ENCODE assay signal across 8 cellular contexts in genomic region chr14:22598099-22598895, GRCh38. TPM values are rescaled to one million over a fixed set of nuclear protein-coding genes. Genes with fewer than 3 reads are reported as not detected.
DNase-seq lines count a peak whose midpoint lies in the region; ATAC-seq and TF ChIP-seq lines count a peak whose summit lies in the region.

Gene ABHD4, plus strand, starts transcription at chr14:22598300. Its CDS starts 7 bp downstream, at chr14:22598307.

- H3K36me3 Mint-ChIP-seq in CD4-positive, alpha-beta memory T cell, result peaks cover 21 to 27% of the 10 kb centered on the region in 2 donors
- peaks cover 8% of the 10 kb centered on the region for H3K36me3 Mint-ChIP-seq in activated naive CD4-positive, alpha-beta T cell treated with anti-CD3 and anti-CD28 coated beads for 36 hours (ENCODE audit: low read depth)

- peak; percentile 81 to 97 for TF ChIP-seq POLR2A in thyroid gland (IDR thresholded peaks at IDR 0.05)

- no peaks in the 10 kb centered on the region for H3K27me3 ChIP-seq in CD4-positive, alpha-beta memory T cell (ENCODE audit: insufficient read depth, low read length)
- no peaks in the 10 kb centered on the region for H3K27me3 ChIP-seq in Panc1 (ENCODE audit: control insufficient read depth, insufficient read depth, low read length)
- H3K27me3 ChIP-seq in neural cell (ENCODE audit: insufficient read depth, low read depth, low read length), result peaks cover 2% of the 10 kb centered on the region
- H3K27me3 ChIP-seq in thyroid gland, result no peaks in the 10 kb centered on the region

- H3K4me1 Mint-ChIP-seq in CD4-positive, alpha-beta memory T cell, result peaks cover 16 to 43% (median 32%) of the 10 kb centered on the region in 4 donors
- H3K4me1 Mint-ChIP-seq in activated naive CD4-positive, alpha-beta T cell treated with anti-CD3 and anti-CD28 coated beads for 36 hours (ENCODE audit: low read depth), result peaks cover 28% of the 10 kb centered on the region

- H3K9me3 Mint-ChIP-seq in CD4-positive, alpha-beta memory T cell, result no peaks in the 10 kb centered on the region
- H3K9me3 Mint-ChIP-seq in activated naive CD4-positive, alpha-beta T cell treated with anti-CD3 and anti-CD28 coated beads for 36 hours, result no peaks in the 10 kb centered on the region

- peak within 1 kb of the TSS; percentile 66 for H3K4me2 ChIP-seq in neural cell (ENCODE audit: low read length)

- no peaks in the 10 kb centered on the region for H3K9me3 ChIP-seq in CD4-positive, alpha-beta memory T cell (ENCODE audit: control insufficient read depth in 1 of 2, low read length in 2 of 2)
- H3K9me3 ChIP-seq in Panc1 (ENCODE audit: control insufficient read depth, insufficient read depth, low read depth, low read length), result no peaks in the 10 kb centered on the region
- no peaks in the 10 kb centered on the region for H3K9me3 ChIP-seq in neural cell (ENCODE audit: low read length)
- H3K9me3 ChIP-seq in thyroid gland, result no peaks in the 10 kb centered on the region

- H3K27me3 Mint-ChIP-seq in CD4-positive, alpha-beta memory T cell, result no peaks in the 10 kb centered on the region
- H3K27me3 Mint-ChIP-seq in activated naive CD4-positive, alpha-beta T cell treated with anti-CD3 and anti-CD28 coated beads for 36 hours (ENCODE audit: low read depth), result no peaks in the 10 kb centered on the region

- peak within 1 kb of the TSS; percentile 74 for H3K27ac ChIP-seq in CD4-positive, alpha-beta memory T cell (ENCODE audit: low read depth, low read length)
- H3K27ac ChIP-seq in Panc1 (ENCODE audit: low read length) (peak within 1 kb of the TSS; percentile 48), neural cell (ENCODE audit: low read length) (peak within 1 kb of the TSS; percentile 60), thyroid gland (peak within 1 kb of the TSS; percentile 91 to 94 (median 93))

- peak within 1 kb of the TSS; percentile 34 for H2AFZ ChIP-seq in neural cell (ENCODE audit: low read depth, low read length)

- WGBS in thyroid gland, 2 donors, result 0 to 1% methylated on average over 20 to 39 of the region's 49 CpGs

- peak within 1 kb of the TSS; percentile 92 to 98 (median 97) for H3K4me3 Mint-ChIP-seq in CD4-positive, alpha-beta memory T cell
- peak within 1 kb of the TSS; percentile 90 for H3K4me3 Mint-ChIP-seq in activated naive CD4-positive, alpha-beta T cell treated with anti-CD3 and anti-CD28 coated beads for 36 hours

- in situ Hi-C loops in Panc1 (cut with HindIII; ENCODE audit: low pct_unique_long_range_greater_than_20kb, low sequenced_read_pairs), result no loop called here

- TF ChIP-seq CTCF in Panc1 (IDR thresholded peaks at IDR 0.05), result no peak
- TF ChIP-seq CTCF in neural cell (IDR thresholded peaks at IDR 0.05; ENCODE audit: poor library complexity, severe bottlenecking), result peak; percentile 19
- TF ChIP-seq CTCF in thyroid gland (IDR thresholded peaks at IDR 0.05), result peak in 1 of 6 experiments; percentile 10

- peak; percentile 51 to 65 (median 54) for DNase-seq in CD4-positive, alpha-beta memory T cell
- DNase-seq in GM19238 (ENCODE audit: insufficient read length, low spot score) (peak; percentile 71), Panc1 (ENCODE audit: low read depth, low spot score) (no peak), foreskin melanocyte (peak; percentile 44), thyroid gland (peak; percentile 87 to 89)
- peak; percentile 75 for DNase-seq in activated naive CD4-positive, alpha-beta T cell treated with anti-CD3 and anti-CD28 coated beads for 36 hours

- intact Hi-C loops in CD4-positive, alpha-beta memory T cell (cut with micrococcal nuclease), result loop anchor here (1.0 to 10.0 kb wide), 3 partner anchors 9 to 727 kb away; partner anchors contain the start of genes DAD1 and PABPN1
- intact Hi-C loops in Panc1 (cut with micrococcal nuclease; ENCODE audit: unreplicated experiment), result no loop called here
- intact Hi-C loops in activated naive CD4-positive, alpha-beta T cell treated with anti-CD3 and anti-CD28 coated beads for 36 hours (cut with micrococcal nuclease), result loop anchor here (1.0 to 2.0 kb wide), 3 partner anchors 9 to 1289 kb away; partner anchors contain the start of gene DAD1
- intact Hi-C loops in thyroid gland (cut with DNase I), result no loop called here

- peak within 1 kb of the TSS; percentile 79 to 84 for H3K4me3 ChIP-seq in CD4-positive, alpha-beta memory T cell (ENCODE audit: low read length in 2 of 2)
- peak within 1 kb of the TSS; percentile 68 to 80 for H3K4me3 ChIP-seq in Panc1 (ENCODE audit: low read depth in 2 of 2, low read length in 2 of 2)
- peak within 1 kb of the TSS; percentile 87 for H3K4me3 ChIP-seq in neural cell (ENCODE audit: low read length)
- H3K4me3 ChIP-seq in thyroid gland (replicated peaks in 1 of 3), result peak within 1 kb of the TSS; percentile 52 to 91 (median 86)

- H3K4me1 ChIP-seq in CD4-positive, alpha-beta memory T cell (ENCODE audit: insufficient read depth, low read length), result peaks cover 20% of the 10 kb centered on the region
- H3K4me1 ChIP-seq in Panc1 (ENCODE audit: control insufficient read depth, insufficient read depth, low read length) (peaks cover 6% of the 10 kb centered on the region; the same call in 1 of the 2 replicates), thyroid gland (peaks cover 11 to 19% of the 10 kb centered on the region in 2 donors)

- TF ChIP-seq RAD21 in neural cell (conservative IDR thresholded peaks at IDR 0.05), result peak; percentile 46

- CTCF ChIA-PET in CD4-positive, alpha-beta memory T cell (lab: Charles Lee; ENCODE audit: partially characterized antibody), result interaction anchor here (0.7 to 4.1 kb wide), 11 partner anchors 9 to 254 kb away, joined by 3 to 37 read pairs (median 3); partner anchors contain the start of genes DAD1 and OXA1L
- CTCF ChIA-PET in Panc1 (lab: Charles Lee), result interaction anchor here (0.6 to 1.6 kb wide), 3 partner anchors 28 to 221 kb away, joined by 3 to 6 read pairs (median 3); no protein-coding TSS in a partner anchor
- CTCF ChIA-PET in activated naive CD4-positive, alpha-beta T cell treated with anti-CD3 and anti-CD28 coated beads for 36 hours (lab: Charles Lee), result interaction anchor here (0.6 to 4.3 kb wide), 10 partner anchors 9 to 233 kb away, joined by 3 to 33 read pairs (median 4); partner anchors contain the start of gene DAD1

- peak within 1 kb of the TSS; percentile 77 to 99 (median 94) for H3K27ac Mint-ChIP-seq in CD4-positive, alpha-beta memory T cell
- H3K27ac Mint-ChIP-seq in activated naive CD4-positive, alpha-beta T cell treated with anti-CD3 and anti-CD28 coated beads for 36 hours, result peak within 1 kb of the TSS; percentile 72

- no peak for TF ChIP-seq EP300 in neural cell (conservative IDR thresholded peaks at IDR 0.05; ENCODE audit: poor library complexity, severe bottlenecking)

- POLR2A ChIA-PET in CD4-positive, alpha-beta memory T cell (lab: Charles Lee; ENCODE audit: partially characterized antibody), result interaction anchor here (0.8 to 7.1 kb wide), 13 partner anchors 8 to 168 kb away, joined by 3 to 110 read pairs (median 7); partner anchors contain the start of gene DAD1
- POLR2A ChIA-PET in Panc1 (lab: Charles Lee), result interaction anchor here (0.6 to 3.6 kb wide), 2 partner anchors 9 to 957 kb away, joined by 4 to 14 read pairs; partner anchors contain the start of gene DAD1

- peaks cover 3% of the 10 kb centered on the region for H3K79me2 ChIP-seq in neural cell (replicated peaks; ENCODE audit: insufficient read depth, low read length)

- peak within 1 kb of the TSS; percentile 71 for H3K9ac ChIP-seq in neural cell (ENCODE audit: low read length)

- TSS peak; percentile 76 for BruUV-seq in Panc1 (replicated peaks; lab: Mats Ljungman, UMichigan)

- H3K9me2 ChIP-seq in neural cell (ENCODE audit: insufficient read depth, low read length), result no peaks in the 10 kb centered on the region

- H3F3A ChIP-seq in neural cell (ENCODE audit: insufficient read depth, low read length, poor library complexity, severe bottlenecking), result no peaks in the 10 kb centered on the region

- no peaks in the 10 kb centered on the region for H4K20me1 ChIP-seq in neural cell (ENCODE audit: insufficient read depth)

- peaks cover 6% of the 10 kb centered on the region for H3K36me3 ChIP-seq in CD4-positive, alpha-beta memory T cell (ENCODE audit: insufficient read depth, low read length)
- H3K36me3 ChIP-seq in Panc1 (ENCODE audit: control insufficient read depth, insufficient read depth, low read length), result no peaks in the 10 kb centered on the region; the same call in 1 of the 2 replicates
- H3K36me3 ChIP-seq in neural cell (ENCODE audit: insufficient read depth, low read length), result peaks cover 7% of the 10 kb centered on the region
- H3K36me3 ChIP-seq in thyroid gland, result peaks cover 15 to 17% of the 10 kb centered on the region in 2 donors

- ATAC-seq in HG03460 (IDR thresholded peaks at IDR 0.05; ENCODE audit: unreplicated experiment) (peak; percentile 73), Panc1 (peak; percentile 97)

TF ChIP-seq in neural cell, 6 proteins besides CTCF, POLR2A, EP300 and RAD21 (continues in another document):
- TF ChIP-seq REST (IDR thresholded peaks at IDR 0.05; ENCODE audit: borderline replicate concordance), result peak; percentile 83

RNA-seq across cellular contexts. Expression of gene ABHD4, which starts in this region (rescaled TPM):
- 10 to 100 TPM; 18.8 to 22.4 TPM for total RNA-seq in CD4-positive, alpha-beta memory T cell
- polyA plus RNA-seq in CD4-positive, alpha-beta memory T cell, result 10 to 100 TPM in 1 of 2 donors, 1 to 10 TPM in 1; 6.2 to 12.9 TPM
- total RNA-seq in Panc1 (2021; ENCODE audit: unreplicated experiment), result 5.1 TPM
- 3.1 TPM for polyA plus RNA-seq in Panc1 (2012; ENCODE audit: insufficient read length)
- 10 to 100 TPM; 11.1 to 11.9 TPM for total RNA-seq in activated naive CD4-positive, alpha-beta T cell treated with anti-CD3 and anti-CD28 coated beads for 36 hours
- polyA plus RNA-seq in neural cell, result 2.6 and 3.0 TPM in 2 replicates
- 5.6 and 5.8 TPM in 2 replicates for polyA minus RNA-seq in neural cell
- 10 to 100 TPM; 31.5 to 66.4 (median 53.7) TPM for total RNA-seq in thyroid gland

Comparison
In these comparisons a context has a peak if more than half of its experiments do, and no peak if none do; other contexts are left out.
1. intact Hi-C loops: an anchor here in CD4-positive, alpha-beta memory T cell (1.0 to 10.0 kb wide) and activated naive CD4-positive, alpha-beta T cell treated with anti-CD3 and anti-CD28 coated beads for 36 hours (1.0 to 2.0 kb wide); none called in Panc1 and thyroid gland.